ENCODE assay signal across 11 cellular contexts in genomic region chr14:92408186-92408585, GRCh38.
DNase-seq lines count a peak whose midpoint lies in the region; ATAC-seq, FAIRE-seq and TF ChIP-seq lines count a peak whose summit lies in the region.
"Had no signal": no experiment of that assay in that cellular context is flagged by ENCODE, and none has a peak within 500 bp of the region (broad histone marks: within the 10 kb centered on the region; RNA-seq: fewer than 3 reads in every experiment).

No MANE protein-coding gene starts in this region.

- H3K9me3 Mint-ChIP-seq in astrocyte (ENCODE audit: unreplicated experiment) = peaks cover 19% of the 10 kb centered on the region

- FAIRE-seq in astrocyte (lab: Jason Lieb, UNC) = no peak

- no peaks in the 10 kb centered on the region for H3K27me3 ChIP-seq in astrocyte (ENCODE audit: insufficient read depth, low read length)

- TF ChIP-seq CTCF in AG09319 (IDR thresholded peaks at IDR 0.05; ENCODE audit: low read depth, low read length) (no peak), astrocyte (IDR thresholded peaks at IDR 0.05; ENCODE audit: insufficient read depth, low read depth, low read length) (no peak)

- no peak overlapping the region for H3K4me3 ChIP-seq in astrocyte (ENCODE audit: insufficient read depth, low read depth, low read length)

- H2AFZ ChIP-seq in astrocyte (ENCODE audit: low read depth, low read length) = peak overlapping the region; percentile 17

- H3K27me3 Mint-ChIP-seq in astrocyte (ENCODE audit: low read depth, unreplicated experiment) = peaks cover 17% of the 10 kb centered on the region

- DNase-seq in AG09319 (ENCODE audit: extremely low read depth, low read depth) (peak; percentile 44), LoVo (ENCODE audit: low spot score) (peak; percentile 31), astrocyte (ENCODE audit: low read depth) (peak; percentile 73), kidney tubule cell (ENCODE audit: low spot score) (peak; percentile 54), nucleus accumbens (lab: John Stamatoyannopoulos, UW) (no peak), activated gamma-delta T cell (lab: John Stamatoyannopoulos, UW) (no peak)
- DNase-seq in activated CD4-positive, alpha-beta T cell treated with anti-CD3 and anti-CD28 coated beads, Interleukin-2, amount 50 U/mL, for 48 hours = no peak
- DNase-seq: head of caudate nucleus had no signal

- H3K27ac Mint-ChIP-seq in astrocyte (ENCODE audit: unreplicated experiment) = no peak overlapping the region
- H3K27ac Mint-ChIP-seq: B cell had no signal

- peak overlapping the region; percentile 35 for H3K4me2 ChIP-seq in astrocyte (ENCODE audit: low read length)

- H3K9me3 ChIP-seq in astrocyte (ENCODE audit: insufficient read depth, low read depth, low read length) = no peaks in the 10 kb centered on the region

- peaks cover 7% of the 10 kb centered on the region for H3K4me1 Mint-ChIP-seq in astrocyte (ENCODE audit: low read depth, unreplicated experiment)
- H3K4me1 Mint-ChIP-seq: B cell had no signal

- peaks cover 2% of the 10 kb centered on the region for H3K36me3 Mint-ChIP-seq in astrocyte (ENCODE audit: low read depth, unreplicated experiment)

- no peak overlapping the region for H3K4me3 Mint-ChIP-seq in astrocyte (ENCODE audit: unreplicated experiment)
- H3K4me3 Mint-ChIP-seq: B cell had no signal

- no peaks in the 10 kb centered on the region for H3K79me2 ChIP-seq in astrocyte (ENCODE audit: insufficient read depth, low read length)

- no peaks in the 10 kb centered on the region for H4K20me1 ChIP-seq in astrocyte (ENCODE audit: insufficient read depth, low read length)

- H3K36me3 ChIP-seq in astrocyte (ENCODE audit: insufficient read depth, low read length) = no peaks in the 10 kb centered on the region

- H3K9ac ChIP-seq in astrocyte (ENCODE audit: low read length) = no peak overlapping the region

- peaks cover 5% of the 10 kb centered on the region for H3K4me1 ChIP-seq in astrocyte (ENCODE audit: insufficient read depth, low read length)

- no peak for ATAC-seq in GM21423 (IDR thresholded peaks at IDR 0.05; ENCODE audit: unreplicated experiment)
- ATAC-seq: Panc1 had no signal

- no peak overlapping the region for H3K27ac ChIP-seq in astrocyte (ENCODE audit: low read depth, low read length)

Comparison
In these comparisons a context has a peak if more than half of its experiments do, and no peak if none do; other contexts are left out.
1. DNase-seq: peak in AG09319 (single experiment), LoVo (single experiment), astrocyte (single experiment) and kidney tubule cell (single experiment); none in activated CD4-positive, alpha-beta T cell treated with anti-CD3 and anti-CD28 coated beads, Interleukin-2, amount 50 U/mL, for 48 hours (0 of 2), nucleus accumbens (0 of 56) and activated gamma-delta T cell (single experiment).